22 cellular contexts compared by ENCODE assay signal in genomic region chr5:133991171-133991910, GRCh38. TPM values are rescaled to one million over a fixed set of nuclear protein-coding genes. Genes with fewer than 3 reads are reported as not detected.
DNase-seq lines count a peak whose midpoint lies in the region; ATAC-seq, FAIRE-seq and TF ChIP-seq lines count a peak whose summit lies in the region.
"Had no signal": no experiment of that assay in that cellular context is flagged by ENCODE, and none has a peak within 500 bp of the region (broad histone marks: within the 10 kb centered on the region; RNA-seq: fewer than 3 reads in every experiment).

No MANE protein-coding gene starts in this region.

- WGBS in thyroid gland, 2 donors: 92 to 95% methylated on average over 5 of the region's 5 CpGs

- no peak overlapping the region for H2AFZ ChIP-seq in astrocyte (ENCODE audit: low read depth, low read length)

- peak overlapping the region; percentile 47 for H3K27ac Mint-ChIP-seq in astrocyte (ENCODE audit: unreplicated experiment)

- no peak for ATAC-seq in left cardiac atrium
- no peak for ATAC-seq in activated T-cell treated with anti-CD3 and anti-CD28 coated beads, Interleukin-2, amount 50 U/mL, for 4 hours
- ATAC-seq: HCT116 had no signal

- H3K27ac ChIP-seq in right atrium auricular region (peak overlapping the region; percentile 84 to 89), astrocyte (ENCODE audit: low read depth, low read length) (no peak overlapping the region), thyroid gland (peak overlapping the region; percentile 74 to 79 (median 78))

- H3K9me3 ChIP-seq in right atrium auricular region: no peaks in the 10 kb centered on the region
- no peaks in the 10 kb centered on the region for H3K9me3 ChIP-seq in astrocyte (ENCODE audit: insufficient read depth, low read depth, low read length)
- H3K9me3 ChIP-seq in thyroid gland: no peaks in the 10 kb centered on the region
- H3K9me3 ChIP-seq: MG63 had no signal

- no peaks in the 10 kb centered on the region for H3K27me3 Mint-ChIP-seq in astrocyte (ENCODE audit: low read depth, unreplicated experiment)
- H3K27me3 Mint-ChIP-seq in activated T-cell treated with anti-CD3 and anti-CD28 coated beads, Interleukin-2, amount 50 U/mL, for 4 hours (ENCODE audit: low read depth): no peaks in the 10 kb centered on the region
- H3K27me3 Mint-ChIP-seq: CD8-positive, alpha-beta memory T cell had no signal

- H3K27me3 ChIP-seq in right atrium auricular region: no peaks in the 10 kb centered on the region
- H3K27me3 ChIP-seq in astrocyte (ENCODE audit: insufficient read depth, low read length): no peaks in the 10 kb centered on the region
- no peaks in the 10 kb centered on the region for H3K27me3 ChIP-seq in thyroid gland
- H3K27me3 ChIP-seq: MG63 had no signal

- H3K79me2 ChIP-seq in astrocyte (ENCODE audit: insufficient read depth, low read length): peaks cover 98% of the 10 kb centered on the region

- no peak overlapping the region for H3K9ac ChIP-seq in astrocyte (ENCODE audit: low read length)

- no peaks in the 10 kb centered on the region for H3K9me3 Mint-ChIP-seq in astrocyte (ENCODE audit: unreplicated experiment)
- no peaks in the 10 kb centered on the region for H3K9me3 Mint-ChIP-seq in activated T-cell treated with anti-CD3 and anti-CD28 coated beads, Interleukin-2, amount 50 U/mL, for 4 hours
- H3K9me3 Mint-ChIP-seq: CD8-positive, alpha-beta memory T cell had no signal

- CTCF ChIA-PET in HEK293T (lab: Yijun Ruan, JAX): no interaction called here

- POLR2A ChIA-PET in HEK293T (lab: Yijun Ruan, JAX): no interaction called here

- TF ChIP-seq POLR2A in thyroid gland (IDR thresholded peaks at IDR 0.05): no peak

- no peak overlapping the region for H3K4me2 ChIP-seq in astrocyte (ENCODE audit: low read length)

- H3K4me3 Mint-ChIP-seq in astrocyte (ENCODE audit: unreplicated experiment): no peak overlapping the region
- no peak overlapping the region for H3K4me3 Mint-ChIP-seq in activated T-cell treated with anti-CD3 and anti-CD28 coated beads, Interleukin-2, amount 50 U/mL, for 4 hours
- H3K4me3 Mint-ChIP-seq: CD8-positive, alpha-beta memory T cell had no signal

- peaks cover 11% of the 10 kb centered on the region for H3K36me3 Mint-ChIP-seq in astrocyte (ENCODE audit: low read depth, unreplicated experiment)
- H3K36me3 Mint-ChIP-seq in activated T-cell treated with anti-CD3 and anti-CD28 coated beads, Interleukin-2, amount 50 U/mL, for 4 hours (ENCODE audit: insufficient read depth): peaks cover 25% of the 10 kb centered on the region

- TF ChIP-seq CTCF in right atrium auricular region (IDR thresholded peaks at IDR 0.05) (no peak), astrocyte (IDR thresholded peaks at IDR 0.05; ENCODE audit: insufficient read depth, low read depth, low read length) (no peak), thyroid gland (IDR thresholded peaks at IDR 0.05) (no peak)

- H4K20me1 ChIP-seq in astrocyte (ENCODE audit: insufficient read depth, low read length): peaks cover 87% of the 10 kb centered on the region

- H3K4me1 Mint-ChIP-seq in astrocyte (ENCODE audit: low read depth, unreplicated experiment): peaks cover 40% of the 10 kb centered on the region
- H3K4me1 Mint-ChIP-seq in activated T-cell treated with anti-CD3 and anti-CD28 coated beads, Interleukin-2, amount 50 U/mL, for 4 hours (ENCODE audit: low read depth): peaks cover 30% of the 10 kb centered on the region

- H3K4me1 ChIP-seq in right atrium auricular region (peaks cover 0 to 48% of the 10 kb centered on the region in 2 donors), astrocyte (ENCODE audit: insufficient read depth, low read length) (peaks cover 26% of the 10 kb centered on the region), thyroid gland (peaks cover 40 to 49% of the 10 kb centered on the region in 2 donors)

- intact Hi-C loops in left cardiac atrium (cut with DNase I): no loop called here
- intact Hi-C loops in thyroid gland (cut with DNase I): no loop called here

- no peak for FAIRE-seq in astrocyte (lab: Jason Lieb, UNC)
- FAIRE-seq: D721Med had no signal

- no peak for DNase-seq in right atrium auricular region (ENCODE audit: low spot score)
- no peak for DNase-seq in left cardiac atrium
- DNase-seq in astrocyte (ENCODE audit: low read depth): no peak
- DNase-seq in lung microvascular endothelial cell (ENCODE audit: low read depth in 2 of 2): peak; percentile 27 to 59
- no peak for DNase-seq in thyroid gland
- DNase-seq in HEK293T (ENCODE audit: extremely low spot score): no peak
- no peak for DNase-seq in stimulated activated CD4-positive, alpha-beta T cell treated with anti-CD3 and anti-CD28 coated beads, Interleukin-2, amount 100 ng/mL, for 48 hours
- DNase-seq in activated T-cell treated with anti-CD3 and anti-CD28 coated beads, Interleukin-2, amount 50 U/mL, for 4 hours: no peak
- DNase-seq: C1 segment of cervical spinal cord; CD8-positive, alpha-beta memory T cell; GOT3; IMR-90; Karpas-422; MG63; NCI-H1048; NCI-H1930; NCI-H226; NCI-H82; RPMI8226; SHP77 treated with DMSO at 0.1 percent for 48 hours had no signal

- H3K36me3 ChIP-seq in right atrium auricular region (peaks cover 57% of the 10 kb centered on the region), astrocyte (ENCODE audit: insufficient read depth, low read length) (peaks cover 28% of the 10 kb centered on the region), thyroid gland (peaks cover 16 to 29% of the 10 kb centered on the region in 2 donors)

- H3K4me3 ChIP-seq in right atrium auricular region (no peak overlapping the region), astrocyte (ENCODE audit: insufficient read depth, low read depth, low read length) (no peak overlapping the region), thyroid gland (replicated peaks in 1 of 3) (no peak overlapping the region)
- H3K4me3 ChIP-seq: MG63 had no signal

TF ChIP-seq in HEK293T, 16 proteins besides CTCF, POLR2A, EP300 and RAD21:
- TF ChIP-seq NFRKB (IDR thresholded peaks at IDR 0.05) (no peak), BHLHE40 (IDR thresholded peaks at IDR 0.05; ENCODE audit: borderline replicate concordance) (no peak), FOXM1 (IDR thresholded peaks at IDR 0.05; ENCODE audit: borderline replicate concordance) (no peak), L3MBTL2 (conservative IDR thresholded peaks at IDR 0.05) (no peak), LEF1 (IDR thresholded peaks at IDR 0.05; ENCODE audit: borderline replicate concordance) (no peak), HDGF (IDR thresholded peaks at IDR 0.05; ENCODE audit: borderline replicate concordance) (no peak), FOXK2 (IDR thresholded peaks at IDR 0.05) (no peak), FOXA1 (IDR thresholded peaks at IDR 0.05) (no peak)

RNA-seq across cellular contexts. Expression of gene VDAC1, which starts 13.4 kb away (rescaled TPM):
- total RNA-seq in right atrium auricular region (100 to 1,000 TPM; 263 to 394 TPM), left cardiac atrium (100 to 1,000 TPM; 275 to 362 TPM), astrocyte (354 and 364 TPM in 2 replicates), lung microvascular endothelial cell (189 and 220 TPM in 2 replicates), thyroid gland (100 to 1,000 TPM; 122 to 166 (median 136) TPM)
- 100 to 1,000 TPM; 390 to 444 (median 392) TPM for total RNA-seq in activated T-cell treated with anti-CD3 and anti-CD28 coated beads, Interleukin-2, amount 50 U/mL, for 4 hours

RNA-seq across cellular contexts. Expression of gene C5orf15, which starts 22.9 kb away (rescaled TPM):
- total RNA-seq in right atrium auricular region (10 to 100 TPM; 32.6 to 59.8 TPM), left cardiac atrium (10 to 100 TPM; 27.9 to 28.2 TPM), astrocyte (88.8 and 91.1 TPM in 2 replicates), lung microvascular endothelial cell (17.1 and 17.7 TPM in 2 replicates), thyroid gland (10 to 100 TPM; 53.7 to 76.3 (median 71.4) TPM)
- total RNA-seq in activated T-cell treated with anti-CD3 and anti-CD28 coated beads, Interleukin-2, amount 50 U/mL, for 4 hours: 10 to 100 TPM; 26.0 to 31.2 (median 28.6) TPM

Comparison
In these comparisons a context has a peak if more than half of its experiments do, and no peak if none do; other contexts are left out.
1. DNase-seq: peak in lung microvascular endothelial cell (2 of 2); none in right atrium auricular region (single experiment), left cardiac atrium (single experiment), astrocyte (single experiment), thyroid gland (0 of 2), HEK293T (single experiment), stimulated activated CD4-positive, alpha-beta T cell treated with anti-CD3 and anti-CD28 coated beads, Interleukin-2, amount 100 ng/mL, for 48 hours (0 of 2) and activated T-cell treated with anti-CD3 and anti-CD28 coated beads, Interleukin-2, amount 50 U/mL, for 4 hours (single experiment).